In genomic region chr5:5838493-5838892, GRCh38 we compare ENCODE assay signal across 21 cellular contexts.
DNase-seq lines count a peak whose midpoint lies in the region; ATAC-seq, FAIRE-seq and TF ChIP-seq lines count a peak whose summit lies in the region.
"Had no signal": no experiment of that assay in that cellular context is flagged by ENCODE, and none has a peak within 500 bp of the region (broad histone marks: within the 10 kb centered on the region; RNA-seq: fewer than 3 reads in every experiment).

No MANE protein-coding gene starts in this region.

- no peak overlapping the region for H3K27ac Mint-ChIP-seq in WTC11
- H3K27ac Mint-ChIP-seq in stimulated activated memory B cell treated with anti-CD40 and anti-IgM and Interleukin-4, amounts not matched to agents 10 μg/mL and 1 μg/mL and 100 μg/mL, for 72 hours, result peak overlapping the region; percentile 18
- H3K27ac Mint-ChIP-seq: CD4-positive, alpha-beta memory T cell; IgD-negative memory B cell had no signal

- FAIRE-seq in HepG2 (lab: Jason Lieb, UNC), result no peak
- FAIRE-seq: GM19239 had no signal

- H3K36me3 Mint-ChIP-seq in WTC11, result no peaks in the 10 kb centered on the region
- no peaks in the 10 kb centered on the region for H3K36me3 Mint-ChIP-seq in stimulated activated memory B cell treated with anti-CD40 and anti-IgM and Interleukin-4, amounts not matched to agents 10 μg/mL and 1 μg/mL and 100 μg/mL, for 72 hours
- H3K36me3 Mint-ChIP-seq: CD14-positive monocyte; CD4-positive, alpha-beta memory T cell; IgD-negative memory B cell had no signal

- no peak for TF ChIP-seq RAD21 in HepG2 (CRISPR knock-in tag; IDR thresholded peaks at IDR 0.05)

- no peaks in the 10 kb centered on the region for H3K9me3 Mint-ChIP-seq in WTC11
- H3K9me3 Mint-ChIP-seq in stimulated activated memory B cell treated with anti-CD40 and anti-IgM and Interleukin-4, amounts not matched to agents 10 μg/mL and 1 μg/mL and 100 μg/mL, for 72 hours, result peaks cover 3% of the 10 kb centered on the region

- 0 out of 2 replicates have a peak, but pooled peaks cover 2% of the 10 kb centered on the region for H3K4me1 Mint-ChIP-seq in WTC11
- no peaks in the 10 kb centered on the region for H3K4me1 Mint-ChIP-seq in stimulated activated memory B cell treated with anti-CD40 and anti-IgM and Interleukin-4, amounts not matched to agents 10 μg/mL and 1 μg/mL and 100 μg/mL, for 72 hours
- H3K4me1 Mint-ChIP-seq: CD14-positive monocyte; CD4-positive, alpha-beta memory T cell had no signal

- no peaks in the 10 kb centered on the region for H3K9me3 ChIP-seq in HepG2 (ENCODE audit: low read length)
- no peaks in the 10 kb centered on the region for H3K9me3 ChIP-seq in right lobe of liver
- H3K9me3 ChIP-seq in transverse colon, result no peaks in the 10 kb centered on the region
- H3K9me3 ChIP-seq: BLaER1 had no signal

- CTCF ChIA-PET in HepG2 (lab: Yijun Ruan, JAX; ENCODE audit: low intra/inter-chr PET ratio, low total read pairs), result no interaction called here
- CTCF ChIA-PET in WTC11 (lab: Charles Lee), result no interaction called here

- no peak overlapping the region for H3K9ac ChIP-seq in HepG2 (ENCODE audit: insufficient read depth, low read depth, low read length)
- H3K9ac ChIP-seq: BLaER1, GM23248 had no signal

- H3K27ac ChIP-seq in HepG2 (ENCODE audit: extremely low read length, insufficient read depth, low read length) (no peak overlapping the region), right lobe of liver (no peak overlapping the region), transverse colon (no peak overlapping the region)
- H3K27ac ChIP-seq: 22Rv1, BLaER1, GM23248, HL-60 had no signal

- POLR2A ChIA-PET in HepG2 (lab: Yijun Ruan, JAX) (no interaction called here), WTC11 (lab: Charles Lee) (interaction anchor here (0.6 kb wide), 1 partner anchor 279 kb away, joined by 3 read pairs; no protein-coding TSS in a partner anchor)

- H3K27me3 Mint-ChIP-seq in WTC11 (ENCODE audit: low read depth), result no peaks in the 10 kb centered on the region; the same call in 1 of the 2 replicates
- no peaks in the 10 kb centered on the region for H3K27me3 Mint-ChIP-seq in stimulated activated memory B cell treated with anti-CD40 and anti-IgM and Interleukin-4, amounts not matched to agents 10 μg/mL and 1 μg/mL and 100 μg/mL, for 72 hours
- H3K27me3 Mint-ChIP-seq: IgD-negative memory B cell had no signal

- H3K4me1 ChIP-seq in HepG2 (ENCODE audit: insufficient read depth, low read length) (no peaks in the 10 kb centered on the region), right lobe of liver (no peaks in the 10 kb centered on the region), transverse colon (no peaks in the 10 kb centered on the region)
- H3K4me1 ChIP-seq: BLaER1 had no signal

- WGBS in HepG2 (ENCODE audit: low lambda C conversion rate), result 40% methylated on average over 12 of the region's 12 CpGs
- WGBS in right lobe of liver (ENCODE audit: insufficient coverage, low coverage, low lambda C conversion rate, missing lambda C conversion rate), result 88% methylated on average over 11 of the region's 12 CpGs
- 87 to 89% methylated on average over 3 to 12 of the region's 12 CpGs for WGBS in transverse colon (ENCODE audit: low coverage in 1 of 2), 2 donors

- no peaks in the 10 kb centered on the region for H3K79me2 ChIP-seq in HepG2 (ENCODE audit: insufficient read depth, low read length)

- H3K4me2 ChIP-seq in HepG2 (ENCODE audit: low read depth, low read length), result no peak overlapping the region
- H3K4me2 ChIP-seq: BLaER1 had no signal

- no peak overlapping the region for H2AFZ ChIP-seq in HepG2 (ENCODE audit: low read length)
- H2AFZ ChIP-seq: GM23248 had no signal

- no peak for TF ChIP-seq POLR2A in HepG2 (IDR thresholded peaks at IDR 0.05; ENCODE audit: insufficient read depth in 1 of 2, low read depth in 2 of 2, low read length in 2 of 2)
- TF ChIP-seq POLR2A in right lobe of liver (IDR thresholded peaks at IDR 0.05), result no peak
- no peak for TF ChIP-seq POLR2A in transverse colon (IDR thresholded peaks at IDR 0.05)

- no peaks in the 10 kb centered on the region for H3K36me3 ChIP-seq in HepG2 (replicated peaks in 1 of 2; ENCODE audit: control insufficient read depth in 1 of 2, insufficient read depth in 2 of 2, low read length in 2 of 2)
- no peaks in the 10 kb centered on the region for H3K36me3 ChIP-seq in right lobe of liver
- no peaks in the 10 kb centered on the region for H3K36me3 ChIP-seq in transverse colon
- H3K36me3 ChIP-seq: BLaER1 had no signal

- ATAC-seq in HepG2 (peak; percentile 31; the same call in 1 of the 3 replicates), right lobe of liver (no peak), WTC11 (peak; percentile 50)
- ATAC-seq in stimulated activated memory B cell treated with anti-CD40 and anti-IgM and Interleukin-4, amounts not matched to agents 10 μg/mL and 1 μg/mL and 100 μg/mL, for 72 hours, result no peak

- H3K4me3 ChIP-seq in HepG2 (replicated peaks in 1 of 3; ENCODE audit: insufficient read depth in 1 of 3, low read depth in 2 of 3, low read length in 3 of 3), result no peak overlapping the region
- H3K4me3 ChIP-seq in right lobe of liver, result no peak overlapping the region
- H3K4me3 ChIP-seq in transverse colon, result no peak overlapping the region
- H3K4me3 ChIP-seq: BLaER1, GM23248 had no signal

- TF ChIP-seq EP300 in HepG2 (IDR thresholded peaks at IDR 0.05; ENCODE audit: low read depth in 2 of 2, low read length in 2 of 2) (no peak), HepG2 (CRISPR knock-in tag; IDR thresholded peaks at IDR 0.05; ENCODE audit: borderline replicate concordance) (no peak), transverse colon (IDR thresholded peaks at IDR 0.05; ENCODE audit: low read depth) (no peak)

- BruUV-seq in HepG2 (replicated peaks; lab: Mats Ljungman, UMichigan), result no TSS peak

- H3K27me3 ChIP-seq in HepG2 (ENCODE audit: control insufficient read depth in 1 of 2, insufficient read depth in 2 of 2, low read length in 2 of 2), result no peaks in the 10 kb centered on the region; a peak in 1 of 5 replicates
- no peaks in the 10 kb centered on the region for H3K27me3 ChIP-seq in right lobe of liver
- H3K27me3 ChIP-seq in transverse colon, result no peaks in the 10 kb centered on the region
- H3K27me3 ChIP-seq: BLaER1 had no signal

- no peaks in the 10 kb centered on the region for H4K20me1 ChIP-seq in HepG2 (ENCODE audit: insufficient read depth, low read length)
- H4K20me1 ChIP-seq: BLaER1 had no signal

- in situ Hi-C loops in HepG2 (cut with HindIII; ENCODE audit: extremely low pct_ligation_motif_present, low pct_unique_long_range_greater_than_20kb), result no loop called here
- in situ Hi-C loops in transverse colon (cut with MboI; ENCODE audit: low pct_ligation_motif_present in 1 of 4, low pct_unique_long_range_greater_than_20kb in 1 of 4, low sequenced_read_pairs in 3 of 4), result no loop called here

- DNase-seq in HepG2 (ENCODE audit: low spot score) (no peak), right lobe of liver (no peak), WTC11 (ENCODE audit: low spot score) (no peak), iPS-NIHi7 (ENCODE audit: extremely low spot score) (peak; percentile 13), transverse colon (no peak), NCI-H748 (lab: John Stamatoyannopoulos, UW; ENCODE audit: unreplicated experiment) (no peak), NCI-H187 (lab: John Stamatoyannopoulos, UW) (no peak)
- DNase-seq: CD4-positive, alpha-beta memory T cell; DMS153; DMS79; GF-D8; GM23248; H7; KG1 had no signal

- intact Hi-C loops in HepG2 (cut with micrococcal nuclease; ENCODE audit: unreplicated experiment), result no loop called here
- intact Hi-C loops in right lobe of liver (cut with DNase I), result no loop called here
- intact Hi-C loops in transverse colon (cut with DNase I; ENCODE audit: low total_unique reads), result no loop called here

- no peak overlapping the region for H3K4me3 Mint-ChIP-seq in WTC11
- H3K4me3 Mint-ChIP-seq in stimulated activated memory B cell treated with anti-CD40 and anti-IgM and Interleukin-4, amounts not matched to agents 10 μg/mL and 1 μg/mL and 100 μg/mL, for 72 hours, result no peak overlapping the region
- H3K4me3 Mint-ChIP-seq: CD14-positive monocyte; CD4-positive, alpha-beta memory T cell; IgD-negative memory B cell had no signal

- TF ChIP-seq CTCF in HepG2 (CRISPR knock-in tag; IDR thresholded peaks at IDR 0.05) (no peak), right lobe of liver (IDR thresholded peaks at IDR 0.05) (no peak), WTC11 (IDR thresholded peaks at IDR 0.05) (no peak), transverse colon (IDR thresholded peaks at IDR 0.05) (no peak)

TF ChIP-seq in HepG2, 621 proteins besides CTCF, POLR2A, EP300 and RAD21 (continues in another document):
- TF ChIP-seq TARDBP (CRISPR knock-in tag; IDR thresholded peaks at IDR 0.05) (no peak), ZNF441 (CRISPR knock-in tag; IDR thresholded peaks at IDR 0.05; ENCODE audit: borderline replicate concordance) (no peak)

TF ChIP-seq in WTC11, 78 proteins besides CTCF, POLR2A, EP300 and RAD21 (continues in another document):
- no peak for TF ChIP-seq CREM (CRISPR knock-in tag; IDR thresholded peaks at IDR 0.05)
- no peak for TF ChIP-seq E2F5 (CRISPR knock-in tag; IDR thresholded peaks at IDR 0.05)
- no peak for TF ChIP-seq SMAD4 (CRISPR knock-in tag; IDR thresholded peaks at IDR 0.05)
- TF ChIP-seq E2F4 (CRISPR knock-in tag; IDR thresholded peaks at IDR 0.05; ENCODE audit: borderline replicate concordance, low read depth), result no peak
- TF ChIP-seq ZNF263 (CRISPR knock-in tag; IDR thresholded peaks at IDR 0.05; ENCODE audit: low read depth), result no peak

Comparison
In these comparisons a context has a peak if more than half of its experiments do, and no peak if none do; other contexts are left out.
1. ATAC-seq: peak in HepG2 (single experiment) and WTC11 (single experiment); none in right lobe of liver (0 of 4) and stimulated activated memory B cell treated with anti-CD40 and anti-IgM and Interleukin-4, amounts not matched to agents 10 μg/mL and 1 μg/mL and 100 μg/mL, for 72 hours (single experiment).